ENCODE assay signal across 29 cellular contexts in genomic region chr1:108085628-108086027, GRCh38.
A peak's percentile ranks its signal among the peaks of the same experiment; 100 is the strongest.
DNase-seq lines count a peak whose midpoint lies in the region; ATAC-seq, FAIRE-seq and TF ChIP-seq lines count a peak whose summit lies in the region.
"Had no signal": no experiment of that assay in that cellular context is flagged by ENCODE, and none has a peak within 500 bp of the region (broad histone marks: within the 10 kb centered on the region; RNA-seq: fewer than 3 reads in every experiment).

No MANE protein-coding gene starts in this region.

- DNase-seq in K562 (ENCODE audit: extremely low read depth in 1 of 4, low spot score in 3 of 4): no peak
- DNase-seq: 8988T; ACHN; AML-193; BE2C; C1 segment of cervical spinal cord; Calu3; CD4-positive, alpha-beta memory T cell; CD4-positive, alpha-beta T cell; CD4-positive, CD25-positive, alpha-beta regulatory T cell; CD8-positive, alpha-beta memory T cell; CD8-positive, alpha-beta T cell; COR-L47; DMS 273 treated with DMSO at 0.1 percent for 48 hours; DMS153; DMS53; DMS79; DMS79 treated with DMSO at 0.1 percent for 48 hours; DND-41; EL had no signal

- TF ChIP-seq POLR2A in K562 (conservative IDR thresholded peaks at IDR 0.05): no peak

- H3K4me3 ChIP-seq in K562: no peak overlapping the region
- H3K4me3 ChIP-seq: A549; BLaER1; BLaER1 treated with 17β-estradiol and CSF1 and Interleukin-3, amounts not matched to agents 10 nM and 100 nM had no signal

- TF ChIP-seq CTCF in K562 (IDR thresholded peaks at IDR 0.05 in 2 of 3, conservative IDR thresholded peaks at IDR 0.05 in 1 of 3; ENCODE audit: insufficient read depth in 2 of 3, low read depth in 1 of 3, low read length in 3 of 3): no peak

- FAIRE-seq in K562 (lab: Jason Lieb, UNC): no peak
- FAIRE-seq: A204.1, A549, D721Med had no signal

- TF ChIP-seq EP300 in K562 (IDR thresholded peaks at IDR 0.05; ENCODE audit: low read length): no peak

- no peak overlapping the region for H3K27ac ChIP-seq in K562 (ENCODE audit: extremely low read depth, low read depth, low read length)
- H3K27ac ChIP-seq: 22Rv1; A549; BLaER1; BLaER1 treated with 17β-estradiol and CSF1 and Interleukin-3, amounts not matched to agents 10 nM and 100 nM; C4-2B had no signal

- no peaks in the 10 kb centered on the region for H3K9me3 ChIP-seq in K562 (replicated peaks; ENCODE audit: control insufficient read depth, insufficient read depth, low read depth, low read length)
- H3K9me3 ChIP-seq: A549; BE2C; BLaER1; BLaER1 treated with 17β-estradiol and CSF1 and Interleukin-3, amounts not matched to agents 10 nM and 100 nM; Caco-2 had no signal

- 10% methylated on average over 1 of the region's 1 CpG for WGBS in K562 (ENCODE audit: insufficient coverage, low coverage, missing lambda C conversion rate)

- CTCF ChIA-PET in K562 (lab: Yijun Ruan, JAX; ENCODE audit: low intra/inter-chr PET ratio): no interaction called here

- ATAC-seq in K562: peak; percentile 61
- no peak for ATAC-seq in HG02623 (IDR thresholded peaks at IDR 0.05; ENCODE audit: unreplicated experiment)
- ATAC-seq: A549; CD8-positive, alpha-beta T cell had no signal

- no peak for TF ChIP-seq RAD21 in K562 (CRISPR knock-in tag; conservative IDR thresholded peaks at IDR 0.05 in 1 of 2, IDR thresholded peaks at IDR 0.05 in 1 of 2)

- POLR2A ChIA-PET in K562 (lab: Yijun Ruan, JAX): interaction anchor here (0.6 kb wide), 1 partner anchor 123 kb away, joined by 3 read pairs; no protein-coding TSS in a partner anchor

- intact Hi-C loops in K562 (cut with micrococcal nuclease): no loop called here

- no peaks in the 10 kb centered on the region for H3K36me3 ChIP-seq in K562 (ENCODE audit: control insufficient read depth, insufficient read depth, low read length)
- H3K36me3 ChIP-seq: BE2C; BLaER1; BLaER1 treated with 17β-estradiol and CSF1 and Interleukin-3, amounts not matched to agents 10 nM and 100 nM had no signal

- no peaks in the 10 kb centered on the region for H3K79me2 ChIP-seq in K562 (ENCODE audit: control insufficient read depth, insufficient read depth, low read length)

- peaks cover 0 to 20% of the 10 kb centered on the region in 2 experiments; a peak in 4 of 5 replicates for H3K4me1 ChIP-seq in K562 (replicated peaks in 1 of 2; ENCODE audit: control insufficient read depth in 2 of 2, insufficient read depth in 2 of 2, low read length in 2 of 2)
- H3K4me1 ChIP-seq: A549, BE2C, Caco-2 had no signal

- in situ Hi-C loops in K562 (cut with MboI): no loop called here

- no peaks in the 10 kb centered on the region for H3K27me3 ChIP-seq in K562 (ENCODE audit: control insufficient read depth in 2 of 2, insufficient read depth in 2 of 2, low read length in 2 of 2)
- H3K27me3 ChIP-seq: BE2C; BLaER1; BLaER1 treated with 17β-estradiol and CSF1 and Interleukin-3, amounts not matched to agents 10 nM and 100 nM had no signal

- 0 out of 2 replicates have a peak overlapping the region, but pooled peaks have one; percentile 9 for H2AFZ ChIP-seq in K562 (ENCODE audit: low read depth, low read length)

- no peak overlapping the region for H3K4me2 ChIP-seq in K562 (ENCODE audit: insufficient read depth, low read length)
- H3K4me2 ChIP-seq: A549; BLaER1; BLaER1 treated with 17β-estradiol and CSF1 and Interleukin-3, amounts not matched to agents 10 nM and 100 nM had no signal

- no peak overlapping the region for H3K9ac ChIP-seq in K562 (ENCODE audit: insufficient read depth in 1 of 2, low read depth in 2 of 2, low read length in 2 of 2)
- H3K9ac ChIP-seq: BLaER1; BLaER1 treated with 17β-estradiol and CSF1 and Interleukin-3, amounts not matched to agents 10 nM and 100 nM had no signal

- no TSS peak for BruUV-seq in K562 (replicated peaks; lab: Mats Ljungman, UMichigan)

- H3K9me1 ChIP-seq in K562 (ENCODE audit: control insufficient read depth, insufficient read depth, low read length): no peaks in the 10 kb centered on the region

- no peaks in the 10 kb centered on the region for H4K20me1 ChIP-seq in K562 (replicated peaks; ENCODE audit: control insufficient read depth, insufficient read depth, low read length)
- H4K20me1 ChIP-seq: BLaER1; BLaER1 treated with 17β-estradiol and CSF1 and Interleukin-3, amounts not matched to agents 10 nM and 100 nM had no signal

TF ChIP-seq in K562, 482 proteins besides CTCF, POLR2A, EP300 and RAD21:
- no peak for TF ChIP-seq ZNF785 (CRISPR knock-in tag; IDR thresholded peaks at IDR 0.05)
- no peak for TF ChIP-seq CLOCK (CRISPR knock-in tag; IDR thresholded peaks at IDR 0.05; ENCODE audit: borderline replicate concordance)
- TF ChIP-seq PKNOX1 (IDR thresholded peaks at IDR 0.05): peak; percentile 27; the same call in 1 of the 2 replicates
- 0 out of 2 replicates have a peak, but pooled peaks have one; percentile 16 for TF ChIP-seq DPF2 (IDR thresholded peaks at IDR 0.05)
- TF ChIP-seq ELF1 (tag; IDR thresholded peaks at IDR 0.05): no peak
- TF ChIP-seq KAT8 (IDR thresholded peaks at IDR 0.05; ENCODE audit: low read depth): no peak
- peak; percentile 43; the same call in 1 of the 2 replicates for TF ChIP-seq HMBOX1 (IDR thresholded peaks at IDR 0.05)
- TF ChIP-seq NUFIP1 (IDR thresholded peaks at IDR 0.05; ENCODE audit: partially characterized antibody): no peak
- TF ChIP-seq MCM5 (IDR thresholded peaks at IDR 0.05; ENCODE audit: low read depth): no peak
- TF ChIP-seq MEIS2 (IDR thresholded peaks at IDR 0.05; ENCODE audit: partially characterized antibody): peak; percentile 71
- TF ChIP-seq PBX2 (CRISPR knock-in tag; IDR thresholded peaks at IDR 0.05; ENCODE audit: low read depth): no peak
- 0 out of 2 replicates have a peak, but pooled peaks have one; percentile 43 for TF ChIP-seq PBX2 (tag; conservative IDR thresholded peaks at IDR 0.05; ENCODE audit: low read depth)
- no peak for TF ChIP-seq HSF4 (CRISPR knock-in tag; IDR thresholded peaks at IDR 0.05; ENCODE audit: borderline replicate concordance)
